Comparison of ENCODE assay signal across 25 cellular contexts in the genomic region with DNA sequence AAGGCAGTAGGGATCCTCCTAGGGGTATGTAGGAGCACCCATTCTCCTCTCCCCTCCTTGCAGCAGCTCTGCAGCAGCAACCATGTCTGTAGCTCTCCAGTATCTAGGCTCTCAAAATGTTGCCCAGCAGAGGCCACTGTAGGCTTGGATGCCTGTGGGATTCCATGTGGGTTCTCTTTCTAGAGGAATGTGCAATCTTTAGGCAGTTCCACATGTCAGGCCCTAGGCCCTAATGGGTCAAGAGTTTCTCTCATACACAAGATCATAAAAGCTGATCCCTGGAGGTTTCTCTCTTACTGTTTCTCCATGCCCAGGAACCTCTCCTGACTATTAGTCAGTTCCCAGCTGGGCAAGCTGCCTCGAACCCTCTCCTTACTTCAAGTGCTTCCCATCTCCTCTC.
"Had no signal": no experiment of that assay in that cellular context is flagged by ENCODE, and none has a peak within 500 bp of the region (broad histone marks: within the 10 kb centered on the region; RNA-seq: fewer than 3 reads in every experiment).

No MANE protein-coding gene starts in this region.

- H3K36me3 ChIP-seq: gastroesophageal sphincter, heart left ventricle, suprapubic skin had no signal

- H3K27me3 ChIP-seq: gastroesophageal sphincter, heart left ventricle, suprapubic skin, tibial nerve had no signal

- H3K9me3 ChIP-seq: gastroesophageal sphincter, suprapubic skin had no signal

- H3K79me2 ChIP-seq: parathyroid adenoma had no signal

- DNase-seq: activated CD4-positive, alpha-beta T cell treated with anti-CD3 and anti-CD28 coated beads, Interleukin-2, amount 50 U/mL, for 1 hour; activated CD4-positive, CD25-positive, alpha-beta regulatory T cell treated with anti-CD3 and anti-CD28 coated beads, Interleukin-2, amount 50 U/mL, for 72 hours; activated CD8-positive, alpha-beta T cell treated with anti-CD3 and anti-CD28 coated beads, Interleukin-2, amount 10 ng/mL, durations not matched to agents 7 days and 5 days; activated gamma-delta T cell treated with Interleukin-2 at 50 U/mL for 16 hours; activated T-cell treated with anti-CD3 and anti-CD28 coated beads, Interleukin-2, amount 50 U/mL, for 1 hour; anterior cingulate cortex; caudate nucleus; dermis blood vessel endothelial cell; effector CD8-positive, alpha-beta T cell; heart left ventricle; islet precursor cell; left colon; nephron progenitor cell; right cardiac atrium; stimulated activated CD4-positive, alpha-beta T cell treated with anti-CD3 and anti-CD28 coated beads, Interleukin-1b, Interleukin-23, amount 100 ng/mL, for 48 hours; stimulated activated naive CD8-positive, alpha-beta T cell treated with anti-CD3 and anti-CD28 coated beads, Interleukin-15, amount 100 ng/mL, for 72 hours had no signal

- H3K9ac ChIP-seq: parathyroid adenoma had no signal

- ATAC-seq: activated CD8-positive, alpha-beta T cell treated with anti-CD3 and anti-CD28 coated beads, Interleukin-2, amount 10 ng/mL, durations not matched to agents 7 days and 5 days; gastroesophageal sphincter; heart left ventricle; left colon; right cardiac atrium; stimulated activated naive CD8-positive, alpha-beta T cell treated with anti-CD3 and anti-CD28 coated beads, Interleukin-15, amount 100 ng/mL, for 72 hours had no signal

- H3K4me3 Mint-ChIP-seq: activated CD8-positive, alpha-beta T cell treated with anti-CD3 and anti-CD28 coated beads, Interleukin-2, amount 10 ng/mL, durations not matched to agents 7 days and 5 days; activated naive CD4-positive, alpha-beta T cell treated with anti-CD3 and anti-CD28 coated beads, Interleukin-2, amount 50 U/mL, for 24 hours; brain; memory B cell; nephron progenitor cell; stimulated activated naive CD8-positive, alpha-beta T cell treated with anti-CD3 and anti-CD28 coated beads, Interleukin-15, amount 100 ng/mL, for 72 hours had no signal

- H3K27me3 Mint-ChIP-seq: brain; stimulated activated naive CD8-positive, alpha-beta T cell treated with anti-CD3 and anti-CD28 coated beads, Interleukin-15, amount 100 ng/mL, for 72 hours had no signal

- H3K4me1 ChIP-seq: gastroesophageal sphincter, parathyroid adenoma, tibial nerve had no signal

- H3K27ac Mint-ChIP-seq: activated CD8-positive, alpha-beta T cell treated with anti-CD3 and anti-CD28 coated beads, Interleukin-2, amount 10 ng/mL, durations not matched to agents 7 days and 5 days; activated naive CD4-positive, alpha-beta T cell treated with anti-CD3 and anti-CD28 coated beads, Interleukin-2, amount 50 U/mL, for 24 hours; brain; memory B cell; nephron progenitor cell had no signal

- H3K4me1 Mint-ChIP-seq: activated naive CD4-positive, alpha-beta T cell treated with anti-CD3 and anti-CD28 coated beads, Interleukin-2, amount 50 U/mL, for 24 hours; memory B cell; stimulated activated naive CD8-positive, alpha-beta T cell treated with anti-CD3 and anti-CD28 coated beads, Interleukin-15, amount 100 ng/mL, for 72 hours had no signal

- H3K4me3 ChIP-seq: gastroesophageal sphincter, heart left ventricle, skin epidermis, suprapubic skin, tibial nerve had no signal

- H3K27ac ChIP-seq: gastroesophageal sphincter, heart left ventricle, parathyroid adenoma, skin epidermis, suprapubic skin, tibial nerve, VCaP had no signal

- H2AFZ ChIP-seq: parathyroid adenoma had no signal
